Comparison of ENCODE assay signal across 1 cellular context in genomic region chr5:94793113-94793815, GRCh38.
TF ChIP-seq lines count a peak whose summit lies in the region.

No MANE protein-coding gene starts in this region.

TF ChIP-seq in HepG2, 621 proteins besides CTCF, POLR2A, EP300 and RAD21 (continued from another document):
- TF ChIP-seq DZIP1 (CRISPR knock-in tag; IDR thresholded peaks at IDR 0.05): no peak
- no peak for TF ChIP-seq RAD51 (IDR thresholded peaks at IDR 0.05; ENCODE audit: borderline replicate concordance)
- TF ChIP-seq UBTF (CRISPR knock-in tag; IDR thresholded peaks at IDR 0.05): no peak
- no peak for TF ChIP-seq ZNF33A (CRISPR knock-in tag; IDR thresholded peaks at IDR 0.05; ENCODE audit: borderline replicate concordance)
- TF ChIP-seq TCF7 (IDR thresholded peaks at IDR 0.05; ENCODE audit: low read depth): no peak
- no peak for TF ChIP-seq ZNF256 (CRISPR knock-in tag; conservative IDR thresholded peaks at IDR 0.05)
- TF ChIP-seq MAZ (IDR thresholded peaks at IDR 0.05; ENCODE audit: borderline replicate concordance, low read depth, low read length): no peak
- no peak for TF ChIP-seq MAZ (CRISPR knock-in tag; IDR thresholded peaks at IDR 0.05; ENCODE audit: low read depth)
- no peak for TF ChIP-seq ZBTB7A (CRISPR knock-in tag; IDR thresholded peaks at IDR 0.05)
- no peak for TF ChIP-seq RXRA (CRISPR knock-in tag; IDR thresholded peaks at IDR 0.05)
- TF ChIP-seq ZNF441 (CRISPR knock-in tag; IDR thresholded peaks at IDR 0.05; ENCODE audit: borderline replicate concordance): no peak
- TF ChIP-seq SKI (IDR thresholded peaks at IDR 0.05; ENCODE audit: partially characterized antibody): no peak
